ENCODE assay signal across 9 cellular contexts in genomic region chr4:40205259-40206198, GRCh38. TPM values are rescaled to one million over a fixed set of nuclear protein-coding genes. Genes with fewer than 3 reads are reported as not detected.
A peak's percentile ranks its signal among the peaks of the same experiment; 100 is the strongest.
DNase-seq lines count a peak whose midpoint lies in the region; ATAC-seq and TF ChIP-seq lines count a peak whose summit lies in the region.
"Had no signal": no experiment of that assay in that cellular context is flagged by ENCODE, and none has a peak within 500 bp of the region (broad histone marks: within the 10 kb centered on the region; RNA-seq: fewer than 3 reads in every experiment).

No MANE protein-coding gene starts in this region.

- intact Hi-C loops in activated CD8-positive, alpha-beta T cell treated with anti-CD3 and anti-CD28 coated beads for 36 hours (cut with micrococcal nuclease): no loop called here
- intact Hi-C loops in sciatic nerve (cut with DNase I): no loop called here

- CTCF ChIA-PET in activated CD8-positive, alpha-beta T cell treated with anti-CD3 and anti-CD28 coated beads for 36 hours (lab: Charles Lee): interaction anchor here (0.7 to 10.6 kb wide), 19 partner anchors 9 to 120 kb away, joined by 3 to 97 read pairs (median 4); no protein-coding TSS in a partner anchor

- H3K27ac Mint-ChIP-seq in activated CD8-positive, alpha-beta T cell treated with anti-CD3 and anti-CD28 coated beads for 36 hours: peak overlapping the region; percentile 99

- H3K36me3 Mint-ChIP-seq in activated CD8-positive, alpha-beta T cell treated with anti-CD3 and anti-CD28 coated beads for 36 hours (ENCODE audit: low read depth): peaks cover 85% of the 10 kb centered on the region

- H3K4me1 Mint-ChIP-seq in activated CD8-positive, alpha-beta T cell treated with anti-CD3 and anti-CD28 coated beads for 36 hours (ENCODE audit: low read depth): peaks cover 35% of the 10 kb centered on the region

- no peaks in the 10 kb centered on the region for H3K27me3 Mint-ChIP-seq in activated CD8-positive, alpha-beta T cell treated with anti-CD3 and anti-CD28 coated beads for 36 hours

- peak overlapping the region; percentile 99 for H3K4me3 Mint-ChIP-seq in activated CD8-positive, alpha-beta T cell treated with anti-CD3 and anti-CD28 coated beads for 36 hours

- ATAC-seq in GM19452 (IDR thresholded peaks at IDR 0.05; ENCODE audit: unreplicated experiment): peak; percentile 62
- peak; percentile 51 for ATAC-seq in HG03457 (IDR thresholded peaks at IDR 0.05; ENCODE audit: unreplicated experiment)
- peak; percentile 52 for ATAC-seq in activated CD8-positive, alpha-beta T cell treated with anti-CD3 and anti-CD28 coated beads for 36 hours
- peak; percentile 59 for ATAC-seq in sciatic nerve

- no peak for TF ChIP-seq CTCF in activated CD8-positive, alpha-beta T cell treated with anti-CD3 and anti-CD28 coated beads for 36 hours (IDR thresholded peaks at IDR 0.05)

- POLR2A ChIA-PET in activated CD8-positive, alpha-beta T cell treated with anti-CD3 and anti-CD28 coated beads for 36 hours (lab: Charles Lee): interaction anchor here (0.8 to 16.4 kb wide), 26 partner anchors 10 to 229 kb away, joined by 3 to 447 read pairs (median 6); partner anchors contain the start of genes N4BP2 and RHOH

- no peaks in the 10 kb centered on the region for H3K9me3 Mint-ChIP-seq in activated CD8-positive, alpha-beta T cell treated with anti-CD3 and anti-CD28 coated beads for 36 hours

- DNase-seq in CMK (ENCODE audit: low read depth): peak; percentile 76
- peak; percentile 65 for DNase-seq in activated CD8-positive, alpha-beta T cell treated with anti-CD3 and anti-CD28 coated beads for 36 hours
- no peak for DNase-seq in sciatic nerve (ENCODE audit: low spot score)
- no peak for DNase-seq in NCI-H2171 treated with DMSO at 0.1 percent for 48 hours (lab: John Stamatoyannopoulos, UW)
- DNase-seq in mucosa of gallbladder (ENCODE audit: low spot score): no peak
- DNase-seq in COLO829 (ENCODE audit: low spot score): no peak

RNA-seq across cellular contexts. Expression of gene RHOH, which starts 8.7 kb away (rescaled TPM):
- 100 to 1,000 TPM; 121 to 126 TPM for total RNA-seq in activated CD8-positive, alpha-beta T cell treated with anti-CD3 and anti-CD28 coated beads for 36 hours
- total RNA-seq in sciatic nerve (2.5 TPM), mucosa of gallbladder (7.9 TPM)
- total RNA-seq: cardiac muscle cell had no signal

Comparison
In these comparisons a context has a peak if more than half of its experiments do, and no peak if none do; other contexts are left out.
1. DNase-seq: peak in CMK (single experiment) and activated CD8-positive, alpha-beta T cell treated with anti-CD3 and anti-CD28 coated beads for 36 hours (single experiment); none in sciatic nerve (single experiment), NCI-H2171 treated with DMSO at 0.1 percent for 48 hours (single experiment), mucosa of gallbladder (single experiment) and COLO829 (single experiment).
2. RNA of gene RHOH, which starts 8.7 kb away (total RNA-seq): 121 to 126 TPM in activated CD8-positive, alpha-beta T cell treated with anti-CD3 and anti-CD28 coated beads for 36 hours; 7.9 TPM in mucosa of gallbladder (single experiment) and 2.5 TPM in sciatic nerve (single experiment); every median in the first group is over 10 times any median in the second.
3. Peak in every context shown above with its lines, with median percentiles within 50 percentile points of each other: ATAC-seq.